1 cellular context compared by ENCODE assay signal in the genomic region with DNA sequence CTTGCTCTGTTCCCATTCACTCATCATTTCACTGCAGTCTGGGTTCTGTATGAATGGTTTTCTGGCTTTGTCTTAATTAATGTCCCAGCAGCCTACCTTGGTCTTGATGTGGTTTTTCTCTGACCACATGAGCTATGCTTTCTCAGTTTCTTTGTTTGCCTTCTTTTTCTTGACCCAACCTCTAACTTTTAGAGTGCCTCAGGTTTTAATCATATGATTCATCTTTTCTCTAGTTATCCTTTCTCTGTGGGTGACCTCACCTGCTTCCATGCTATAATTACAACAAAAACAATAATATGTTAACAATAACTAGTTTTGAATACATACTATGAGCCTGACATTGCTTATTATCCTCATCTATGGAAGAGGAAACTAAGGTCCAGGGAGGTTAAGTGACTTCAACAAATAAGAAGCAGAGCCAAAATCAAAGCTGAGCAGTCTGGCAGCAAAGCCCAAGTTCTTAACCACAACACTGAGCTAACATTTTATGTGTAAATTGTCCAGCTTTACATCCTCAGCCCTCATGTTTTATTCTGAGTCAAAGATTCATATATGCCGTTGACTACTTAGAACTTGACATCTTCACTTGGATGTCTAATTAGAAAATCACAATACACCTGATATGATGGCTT.
TF ChIP-seq lines count a peak whose summit lies in the region.

No MANE protein-coding gene starts in this region.

TF ChIP-seq in GM12878, 131 proteins besides CTCF, POLR2A, EP300 and RAD21 (continued from another document and continues in another):
- TF ChIP-seq CBFB (IDR thresholded peaks at IDR 0.05; ENCODE audit: low read depth): peak; percentile 90
- no peak for TF ChIP-seq CHD2 (IDR thresholded peaks at IDR 0.05; ENCODE audit: borderline replicate concordance, low read depth, low read length)
- TF ChIP-seq, protein P1, sequence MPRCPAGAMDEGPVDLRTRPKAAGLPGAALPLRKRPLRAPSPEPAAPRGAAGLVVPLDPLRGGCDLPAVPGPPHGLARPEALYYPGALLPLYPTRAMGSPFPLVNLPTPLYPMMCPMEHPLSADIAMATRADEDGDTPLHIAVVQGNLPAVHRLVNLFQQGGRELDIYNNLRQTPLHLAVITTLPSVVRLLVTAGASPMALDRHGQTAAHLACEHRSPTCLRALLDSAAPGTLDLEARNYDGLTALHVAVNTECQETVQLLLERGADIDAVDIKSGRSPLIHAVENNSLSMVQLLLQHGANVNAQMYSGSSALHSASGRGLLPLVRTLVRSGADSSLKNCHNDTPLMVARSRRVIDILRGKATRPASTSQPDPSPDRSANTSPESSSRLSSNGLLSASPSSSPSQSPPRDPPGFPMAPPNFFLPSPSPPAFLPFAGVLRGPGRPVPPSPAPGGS (IDR thresholded peaks at IDR 0.05; ENCODE audit: borderline replicate concordance, insufficient read depth, low read depth, low read length, poor library complexity, severe bottlenecking): no peak
- TF ChIP-seq SP1 (IDR thresholded peaks at IDR 0.05; ENCODE audit: low read depth, low read length): no peak
- no peak for TF ChIP-seq ZNF622 (IDR thresholded peaks at IDR 0.05)
- TF ChIP-seq MLLT1 (IDR thresholded peaks at IDR 0.05): peak; percentile 92
- no peak for TF ChIP-seq CREB1 (IDR thresholded peaks at IDR 0.05; ENCODE audit: low read depth)
- TF ChIP-seq TAF1 (IDR thresholded peaks at IDR 0.05; ENCODE audit: borderline replicate concordance, low read depth, low read length): no peak
- TF ChIP-seq SIX5 (IDR thresholded peaks at IDR 0.05; ENCODE audit: low read depth, low read length, severe bottlenecking): no peak
- TF ChIP-seq HCFC1 (IDR thresholded peaks at IDR 0.05; ENCODE audit: low read length): no peak
- peak; percentile 97 for TF ChIP-seq ATF7 (IDR thresholded peaks at IDR 0.05; ENCODE audit: low read depth)
- TF ChIP-seq, protein P2, sequence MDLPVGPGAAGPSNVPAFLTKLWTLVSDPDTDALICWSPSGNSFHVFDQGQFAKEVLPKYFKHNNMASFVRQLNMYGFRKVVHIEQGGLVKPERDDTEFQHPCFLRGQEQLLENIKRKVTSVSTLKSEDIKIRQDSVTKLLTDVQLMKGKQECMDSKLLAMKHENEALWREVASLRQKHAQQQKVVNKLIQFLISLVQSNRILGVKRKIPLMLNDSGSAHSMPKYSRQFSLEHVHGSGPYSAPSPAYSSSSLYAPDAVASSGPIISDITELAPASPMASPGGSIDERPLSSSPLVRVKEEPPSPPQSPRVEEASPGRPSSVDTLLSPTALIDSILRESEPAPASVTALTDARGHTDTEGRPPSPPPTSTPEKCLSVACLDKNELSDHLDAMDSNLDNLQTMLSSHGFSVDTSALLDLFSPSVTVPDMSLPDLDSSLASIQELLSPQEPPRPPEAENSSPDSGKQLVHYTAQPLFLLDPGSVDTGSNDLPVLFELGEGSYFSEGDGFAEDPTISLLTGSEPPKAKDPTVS (IDR thresholded peaks at IDR 0.05; ENCODE audit: low read depth, low read length): no peak
- peak; percentile 99 for TF ChIP-seq RUNX3 (IDR thresholded peaks at IDR 0.05; ENCODE audit: low read length)
- no peak for TF ChIP-seq PKNOX1 (IDR thresholded peaks at IDR 0.05)
- no peak for TF ChIP-seq TCF12 (IDR thresholded peaks at IDR 0.05; ENCODE audit: low read depth, low read length)
- TF ChIP-seq, protein P3, sequence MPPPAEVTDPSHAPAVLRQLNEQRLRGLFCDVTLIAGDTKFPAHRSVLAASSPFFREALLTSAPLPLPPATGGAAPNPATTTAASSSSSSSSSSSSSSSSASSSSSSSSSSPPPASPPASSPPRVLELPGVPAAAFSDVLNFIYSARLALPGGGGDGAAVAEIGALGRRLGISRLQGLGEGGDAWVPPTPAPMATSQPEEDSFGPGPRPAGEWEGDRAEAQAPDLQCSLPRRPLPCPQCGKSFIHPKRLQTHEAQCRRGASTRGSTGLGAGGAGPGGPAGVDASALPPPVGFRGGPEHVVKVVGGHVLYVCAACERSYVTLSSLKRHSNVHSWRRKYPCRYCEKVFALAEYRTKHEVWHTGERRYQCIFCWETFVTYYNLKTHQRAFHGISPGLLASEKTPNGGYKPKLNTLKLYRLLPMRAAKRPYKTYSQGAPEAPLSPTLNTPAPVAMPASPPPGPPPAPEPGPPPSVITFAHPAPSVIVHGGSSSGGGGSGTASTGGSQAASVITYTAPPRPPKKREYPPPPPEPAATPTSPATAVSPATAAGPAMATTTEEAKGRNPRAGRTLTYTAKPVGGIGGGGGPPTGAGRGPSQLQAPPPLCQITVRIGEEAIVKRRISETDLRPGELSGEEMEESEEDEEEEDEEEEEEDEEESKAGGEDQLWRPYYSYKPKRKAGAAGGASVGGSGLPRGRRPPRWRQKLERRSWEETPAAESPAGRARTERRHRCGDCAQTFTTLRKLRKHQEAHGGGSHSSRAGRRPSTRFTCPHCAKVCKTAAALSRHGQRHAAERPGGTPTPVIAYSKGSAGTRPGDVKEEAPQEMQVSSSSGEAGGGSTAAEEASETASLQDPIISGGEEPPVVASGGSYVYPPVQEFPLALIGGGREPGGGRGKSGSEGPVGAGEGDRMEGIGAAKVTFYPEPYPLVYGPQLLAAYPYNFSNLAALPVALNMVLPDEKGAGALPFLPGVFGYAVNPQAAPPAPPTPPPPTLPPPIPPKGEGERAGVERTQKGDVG (CRISPR knock-in tag; IDR thresholded peaks at IDR 0.05): no peak
- TF ChIP-seq SREBF1 (IDR thresholded peaks at IDR 0.05; ENCODE audit: low read length): no peak
- no peak for TF ChIP-seq NFYA (IDR thresholded peaks at IDR 0.05; ENCODE audit: borderline replicate concordance, low read depth, low read length)
- TF ChIP-seq, protein P4, sequence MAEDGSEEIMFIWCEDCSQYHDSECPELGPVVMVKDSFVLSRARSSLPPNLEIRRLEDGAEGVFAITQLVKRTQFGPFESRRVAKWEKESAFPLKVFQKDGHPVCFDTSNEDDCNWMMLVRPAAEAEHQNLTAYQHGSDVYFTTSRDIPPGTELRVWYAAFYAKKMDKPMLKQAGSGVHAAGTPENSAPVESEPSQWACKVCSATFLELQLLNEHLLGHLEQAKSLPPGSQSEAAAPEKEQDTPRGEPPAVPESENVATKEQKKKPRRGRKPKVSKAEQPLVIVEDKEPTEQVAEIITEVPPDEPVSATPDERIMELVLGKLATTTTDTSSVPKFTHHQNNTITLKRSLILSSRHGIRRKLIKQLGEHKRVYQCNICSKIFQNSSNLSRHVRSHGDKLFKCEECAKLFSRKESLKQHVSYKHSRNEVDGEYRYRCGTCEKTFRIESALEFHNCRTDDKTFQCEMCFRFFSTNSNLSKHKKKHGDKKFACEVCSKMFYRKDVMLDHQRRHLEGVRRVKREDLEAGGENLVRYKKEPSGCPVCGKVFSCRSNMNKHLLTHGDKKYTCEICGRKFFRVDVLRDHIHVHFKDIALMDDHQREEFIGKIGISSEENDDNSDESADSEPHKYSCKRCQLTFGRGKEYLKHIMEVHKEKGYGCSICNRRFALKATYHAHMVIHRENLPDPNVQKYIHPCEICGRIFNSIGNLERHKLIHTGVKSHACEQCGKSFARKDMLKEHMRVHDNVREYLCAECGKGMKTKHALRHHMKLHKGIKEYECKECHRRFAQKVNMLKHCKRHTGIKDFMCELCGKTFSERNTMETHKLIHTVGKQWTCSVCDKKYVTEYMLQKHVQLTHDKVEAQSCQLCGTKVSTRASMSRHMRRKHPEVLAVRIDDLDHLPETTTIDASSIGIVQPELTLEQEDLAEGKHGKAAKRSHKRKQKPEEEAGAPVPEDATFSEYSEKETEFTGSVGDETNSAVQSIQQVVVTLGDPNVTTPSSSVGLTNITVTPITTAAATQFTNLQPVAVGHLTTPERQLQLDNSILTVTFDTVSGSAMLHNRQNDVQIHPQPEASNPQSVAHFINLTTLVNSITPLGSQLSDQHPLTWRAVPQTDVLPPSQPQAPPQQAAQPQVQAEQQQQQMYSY (CRISPR knock-in tag; IDR thresholded peaks at IDR 0.05): no peak
- TF ChIP-seq PAX8 (IDR thresholded peaks at IDR 0.05): no peak
- no peak for TF ChIP-seq SMC3 (IDR thresholded peaks at IDR 0.05; ENCODE audit: borderline replicate concordance, low read length)
- no peak for TF ChIP-seq MYB (IDR thresholded peaks at IDR 0.05; ENCODE audit: borderline replicate concordance, low read depth, low read length)
- TF ChIP-seq TCF7 (IDR thresholded peaks at IDR 0.05; ENCODE audit: borderline replicate concordance): peak; percentile 96
- TF ChIP-seq, protein P5, sequence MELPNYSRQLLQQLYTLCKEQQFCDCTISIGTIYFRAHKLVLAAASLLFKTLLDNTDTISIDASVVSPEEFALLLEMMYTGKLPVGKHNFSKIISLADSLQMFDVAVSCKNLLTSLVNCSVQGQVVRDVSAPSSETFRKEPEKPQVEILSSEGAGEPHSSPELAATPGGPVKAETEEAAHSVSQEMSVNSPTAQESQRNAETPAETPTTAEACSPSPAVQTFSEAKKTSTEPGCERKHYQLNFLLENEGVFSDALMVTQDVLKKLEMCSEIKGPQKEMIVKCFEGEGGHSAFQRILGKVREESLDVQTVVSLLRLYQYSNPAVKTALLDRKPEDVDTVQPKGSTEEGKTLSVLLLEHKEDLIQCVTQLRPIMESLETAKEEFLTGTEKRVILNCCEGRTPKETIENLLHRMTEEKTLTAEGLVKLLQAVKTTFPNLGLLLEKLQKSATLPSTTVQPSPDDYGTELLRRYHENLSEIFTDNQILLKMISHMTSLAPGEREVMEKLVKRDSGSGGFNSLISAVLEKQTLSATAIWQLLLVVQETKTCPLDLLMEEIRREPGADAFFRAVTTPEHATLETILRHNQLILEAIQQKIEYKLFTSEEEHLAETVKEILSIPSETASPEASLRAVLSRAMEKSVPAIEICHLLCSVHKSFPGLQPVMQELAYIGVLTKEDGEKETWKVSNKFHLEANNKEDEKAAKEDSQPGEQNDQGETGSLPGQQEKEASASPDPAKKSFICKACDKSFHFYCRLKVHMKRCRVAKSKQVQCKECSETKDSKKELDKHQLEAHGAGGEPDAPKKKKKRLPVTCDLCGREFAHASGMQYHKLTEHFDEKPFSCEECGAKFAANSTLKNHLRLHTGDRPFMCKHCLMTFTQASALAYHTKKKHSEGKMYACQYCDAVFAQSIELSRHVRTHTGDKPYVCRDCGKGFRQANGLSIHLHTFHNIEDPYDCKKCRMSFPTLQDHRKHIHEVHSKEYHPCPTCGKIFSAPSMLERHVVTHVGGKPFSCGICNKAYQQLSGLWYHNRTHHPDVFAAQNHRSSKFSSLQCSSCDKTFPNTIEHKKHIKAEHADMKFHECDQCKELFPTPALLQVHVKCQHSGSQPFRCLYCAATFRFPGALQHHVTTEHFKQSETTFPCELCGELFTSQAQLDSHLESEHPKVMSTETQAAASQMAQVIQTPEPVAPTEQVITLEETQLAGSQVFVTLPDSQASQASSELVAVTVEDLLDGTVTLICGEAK (IDR thresholded peaks at IDR 0.05; ENCODE audit: borderline replicate concordance): no peak
- peak; percentile 86; the same call in 1 of the 2 replicates for TF ChIP-seq FOXM1 (IDR thresholded peaks at IDR 0.05; ENCODE audit: low read depth, low read length)
- peak; percentile 78 for TF ChIP-seq MEF2B (IDR thresholded peaks at IDR 0.05; ENCODE audit: partially characterized antibody, poor library complexity, severe bottlenecking)
- TF ChIP-seq YY1 (IDR thresholded peaks at IDR 0.05; ENCODE audit: low read depth, low read length): no peak
- TF ChIP-seq ZNF24 (IDR thresholded peaks at IDR 0.05): peak; percentile 70; the same call in 1 of the 2 replicates
- TF ChIP-seq HDAC6 (IDR thresholded peaks at IDR 0.05; ENCODE audit: unreplicated experiment): no peak
- no peak for TF ChIP-seq NR2C1 (IDR thresholded peaks at IDR 0.05)
- TF ChIP-seq IRF3 (IDR thresholded peaks at IDR 0.05): no peak
- TF ChIP-seq ZBTB33 (IDR thresholded peaks at IDR 0.05): no peak
- peak; percentile 70; the same call in 1 of the 2 replicates for TF ChIP-seq PAX5 (IDR thresholded peaks at IDR 0.05; ENCODE audit: borderline replicate concordance, low read depth, low read length)
- TF ChIP-seq KDM1A (IDR thresholded peaks at IDR 0.05; ENCODE audit: borderline replicate concordance): no peak
- no peak for TF ChIP-seq ESRRA (IDR thresholded peaks at IDR 0.05; ENCODE audit: low read length)
- TF ChIP-seq SREBF2 (IDR thresholded peaks at IDR 0.05; ENCODE audit: low read length): no peak
